In genomic region chr11:65045728-65046127, GRCh38 we compare ENCODE assay signal across 22 cellular contexts. TPM values are rescaled to one million over a fixed set of nuclear protein-coding genes. Genes with fewer than 3 reads are reported as not detected.
DNase-seq lines count a peak whose midpoint lies in the region; ATAC-seq, FAIRE-seq and TF ChIP-seq lines count a peak whose summit lies in the region.
"Had no signal": no experiment of that assay in that cellular context is flagged by ENCODE, and none has a peak within 500 bp of the region (broad histone marks: within the 10 kb centered on the region; RNA-seq: fewer than 3 reads in every experiment).

No MANE protein-coding gene starts in this region.

- peaks cover 0 to 24% (median 4%) of the 10 kb centered on the region in 9 donors for H3K36me3 ChIP-seq in heart right ventricle
- no peaks in the 10 kb centered on the region for H3K36me3 ChIP-seq in GM23338 (ENCODE audit: insufficient read depth)
- peaks cover 27% of the 10 kb centered on the region; the same call in 2 of the 3 replicates for H3K36me3 ChIP-seq in K562 (ENCODE audit: control insufficient read depth, insufficient read depth, low read length)
- H3K36me3 ChIP-seq in testis (ENCODE audit: low read depth, missing control alignments) = no peaks in the 10 kb centered on the region
- H3K36me3 ChIP-seq in adrenal gland (replicated peaks in 1 of 2) = no peaks in the 10 kb centered on the region
- peaks cover 8% of the 10 kb centered on the region for H3K36me3 ChIP-seq in suprapubic skin

- intact Hi-C loops in Right ventricle myocardium inferior (cut with DNase I) (no loop called here), heart right ventricle (cut with DNase I) (loop anchor here in 1 of 10 donors (5.0 kb wide), 1 partner anchor 42 kb away; a partner anchor contains a TSS), K562 (cut with micrococcal nuclease) (no loop called here), testis (cut with DNase I; ENCODE audit: low total_unique reads) (no loop called here), adrenal gland (cut with DNase I) (no loop called here)

- BruUV-seq in K562 (replicated peaks; lab: Mats Ljungman, UMichigan) = no TSS peak

- TF ChIP-seq POLR2A in K562 (conservative IDR thresholded peaks at IDR 0.05) (no peak), testis (IDR thresholded peaks at IDR 0.05) (no peak), adrenal gland (IDR thresholded peaks at IDR 0.05) (no peak), suprapubic skin (IDR thresholded peaks at IDR 0.05) (no peak)

- peaks cover 11% of the 10 kb centered on the region for H4K20me1 ChIP-seq in GM23338 (replicated peaks; ENCODE audit: insufficient read depth)
- no peaks in the 10 kb centered on the region; the same call in 1 of the 2 replicates for H4K20me1 ChIP-seq in K562 (replicated peaks; ENCODE audit: control insufficient read depth, insufficient read depth, low read length)

- H3K79me2 ChIP-seq in GM23338 (replicated peaks; ENCODE audit: insufficient read depth) = peaks cover 18% of the 10 kb centered on the region
- H3K79me2 ChIP-seq in K562 (ENCODE audit: control insufficient read depth, insufficient read depth, low read length) = peaks cover 24% of the 10 kb centered on the region

- no peaks in the 10 kb centered on the region for H3K9me3 ChIP-seq in heart right ventricle
- no peaks in the 10 kb centered on the region for H3K9me3 ChIP-seq in K562 (replicated peaks; ENCODE audit: control insufficient read depth, insufficient read depth, low read depth, low read length)
- H3K9me3 ChIP-seq in testis = no peaks in the 10 kb centered on the region
- H3K9me3 ChIP-seq in adrenal gland (replicated peaks in 1 of 3) = no peaks in the 10 kb centered on the region
- H3K9me3 ChIP-seq in suprapubic skin = no peaks in the 10 kb centered on the region
- H3K9me3 ChIP-seq: A549 had no signal

- H3K27me3 ChIP-seq in heart right ventricle = no peaks in the 10 kb centered on the region
- peaks cover 7% of the 10 kb centered on the region; the same call in 1 of the 2 replicates for H3K27me3 ChIP-seq in GM23338 (ENCODE audit: insufficient read depth)
- H3K27me3 ChIP-seq in K562 (ENCODE audit: control insufficient read depth in 2 of 2, insufficient read depth in 2 of 2, low read length in 2 of 2) = no peaks in the 10 kb centered on the region
- no peaks in the 10 kb centered on the region for H3K27me3 ChIP-seq in testis
- no peaks in the 10 kb centered on the region for H3K27me3 ChIP-seq in adrenal gland
- no peaks in the 10 kb centered on the region for H3K27me3 ChIP-seq in suprapubic skin

- peaks cover 17% of the 10 kb centered on the region for H3K4me1 Mint-ChIP-seq in GM23338

- H3K4me3 ChIP-seq in heart right ventricle = no peak overlapping the region
- H3K4me3 ChIP-seq in GM23338 = no peak overlapping the region
- H3K4me3 ChIP-seq in K562 = no peak overlapping the region
- no peak overlapping the region for H3K4me3 ChIP-seq in testis
- no peak overlapping the region for H3K4me3 ChIP-seq in adrenal gland
- no peak overlapping the region for H3K4me3 ChIP-seq in suprapubic skin
- H3K4me3 ChIP-seq: A549, GM12878 had no signal

- TF ChIP-seq EP300 in K562 (IDR thresholded peaks at IDR 0.05; ENCODE audit: low read length) = no peak
- no peak for TF ChIP-seq EP300 in suprapubic skin (IDR thresholded peaks at IDR 0.05)

- H2AFZ ChIP-seq in GM23338 (no peak overlapping the region), K562 (ENCODE audit: low read depth, low read length) (no peak overlapping the region)

- peak; percentile 2 for DNase-seq in Right ventricle myocardium inferior (ENCODE audit: missing footprints)
- DNase-seq in heart right ventricle = no peak
- peak; percentile 28 for DNase-seq in GM23338 (ENCODE audit: low spot score)
- DNase-seq in K562 (ENCODE audit: extremely low read depth in 1 of 4, low spot score in 3 of 4) = no peak
- DNase-seq in testis = no peak
- DNase-seq in adrenal gland = no peak
- DNase-seq in suprapubic skin (ENCODE audit: low spot score in 2 of 2) = no peak
- DNase-seq: AML-193; Calu3; CD8-positive, alpha-beta T cell; DMS 273 treated with DMSO at 0.1 percent for 48 hours; DMS53; DND-41; EL; HCEC 1CT; IMR-90; KBM-7 had no signal

- no peak overlapping the region for H3K27ac ChIP-seq in heart right ventricle
- H3K27ac ChIP-seq in GM23338 (ENCODE audit: low read depth) = no peak overlapping the region
- H3K27ac ChIP-seq in K562 (ENCODE audit: extremely low read depth, low read depth, low read length) = no peak overlapping the region
- no peak overlapping the region for H3K27ac ChIP-seq in testis
- no peak overlapping the region for H3K27ac ChIP-seq in adrenal gland
- no peak overlapping the region for H3K27ac ChIP-seq in suprapubic skin
- H3K27ac ChIP-seq: A549 had no signal

- H3K9me3 Mint-ChIP-seq in GM23338 = no peaks in the 10 kb centered on the region
- H3K9me3 Mint-ChIP-seq: CD8-positive, alpha-beta T cell had no signal

- H3K4me1 ChIP-seq in heart right ventricle (peaks cover 0 to 51% (median 24%) of the 10 kb centered on the region in 9 donors), GM23338 (ENCODE audit: insufficient read depth) (peaks cover 3% of the 10 kb centered on the region; the same call in 1 of the 2 replicates), K562 (replicated peaks in 1 of 2; ENCODE audit: control insufficient read depth in 2 of 2, insufficient read depth in 2 of 2, low read length in 2 of 2) (peaks cover 6 to 60% of the 10 kb centered on the region in 2 experiments; a peak in 4 of 5 replicates), testis (peaks cover 6% of the 10 kb centered on the region), adrenal gland (replicated peaks in 1 of 2) (peaks cover 0 to 26% of the 10 kb centered on the region in 2 donors), suprapubic skin (peaks cover 40% of the 10 kb centered on the region)

- FAIRE-seq in K562 (lab: Jason Lieb, UNC) = no peak
- FAIRE-seq: A549, GM12878 had no signal

- ATAC-seq in Right ventricle myocardium inferior (no peak), heart right ventricle (no peak), GM23338 (no peak), K562 (no peak)
- ATAC-seq: A549; CD8-positive, alpha-beta T cell; GM12878 had no signal

- H3K9me2 ChIP-seq in GM23338 (ENCODE audit: insufficient read depth) = no peaks in the 10 kb centered on the region

- H3K4me2 ChIP-seq in GM23338 = no peak overlapping the region
- no peak overlapping the region for H3K4me2 ChIP-seq in K562 (ENCODE audit: insufficient read depth, low read length)
- H3K4me2 ChIP-seq: A549 had no signal

- H3K36me3 Mint-ChIP-seq in GM23338 (ENCODE audit: low read depth) = peaks cover 17% of the 10 kb centered on the region

- no peak overlapping the region for H3K27ac Mint-ChIP-seq in GM23338

- 0 out of 2 replicates have a peak, but pooled peaks cover 6% of the 10 kb centered on the region for H3F3A ChIP-seq in GM23338 (replicated peaks; ENCODE audit: low read depth)

- H3K9me1 ChIP-seq in K562 (ENCODE audit: control insufficient read depth, insufficient read depth, low read length) = no peaks in the 10 kb centered on the region

- CTCF ChIA-PET in K562 (lab: Yijun Ruan, JAX; ENCODE audit: low intra/inter-chr PET ratio) = no interaction called here

- peaks cover 8% of the 10 kb centered on the region for H3K27me3 Mint-ChIP-seq in GM23338 (ENCODE audit: insufficient read depth, low read depth, poor library complexity)

- POLR2A ChIA-PET in K562 (lab: Yijun Ruan, JAX) = interaction anchor here (0.6 to 1.2 kb wide), 3 partner anchors 17 to 454 kb away, joined by 3 to 4 read pairs (median 3); partner anchors contain the start of gene MALAT1

- TF ChIP-seq CTCF in heart right ventricle (IDR thresholded peaks at IDR 0.05) (no peak), GM23338 (conservative IDR thresholded peaks at IDR 0.05; ENCODE audit: low read depth in 2 of 2) (no peak), K562 (IDR thresholded peaks at IDR 0.05 in 2 of 3, conservative IDR thresholded peaks at IDR 0.05 in 1 of 3; ENCODE audit: insufficient read depth in 2 of 3, low read depth in 1 of 3, low read length in 3 of 3) (no peak), testis (IDR thresholded peaks at IDR 0.05) (no peak), adrenal gland (IDR thresholded peaks at IDR 0.05) (no peak), suprapubic skin (IDR thresholded peaks at IDR 0.05) (no peak)

- H3K9ac ChIP-seq in K562 (ENCODE audit: insufficient read depth in 1 of 2, low read depth in 2 of 2, low read length in 2 of 2) = peak overlapping the region in 1 of 2 experiments; percentile 83; a peak in 2 of 4 replicates

- H3K4me3 Mint-ChIP-seq in GM23338 = no peak overlapping the region

- TF ChIP-seq RAD21 in K562 (CRISPR knock-in tag; conservative IDR thresholded peaks at IDR 0.05 in 1 of 2, IDR thresholded peaks at IDR 0.05 in 1 of 2) = no peak

- 85 to 92% methylated on average over 7 of the region's 7 CpGs for WGBS in heart right ventricle, 2 donors
- WGBS in K562 (ENCODE audit: insufficient coverage, low coverage, missing lambda C conversion rate) = 86% methylated on average over 7 of the region's 7 CpGs
- WGBS in testis, 2 donors = 91 to 97% methylated on average over 5 to 7 of the region's 7 CpGs
- 85 to 95% (median 89%) methylated on average over 6 to 7 of the region's 7 CpGs for WGBS in adrenal gland, 4 donors
- 93% methylated on average over 5 of the region's 7 CpGs for WGBS in suprapubic skin

- in situ Hi-C loops in K562 (cut with MboI) = no loop called here

RNA-seq across cellular contexts. Expression of gene SAC3D1, which starts 4.7 kb away (rescaled TPM):
- total RNA-seq in Right ventricle myocardium inferior (7.5 TPM), heart right ventricle (1 to 10 TPM; 3.8 to 9.3 (median 4.8) TPM), K562 (2014; rRNA removed) (21.2 and 27.0 TPM in 2 replicates), K562 (2014; rRNA removed; fragmentation: Illumina TruSeq; extraction: Trizol) (2.4 and 5.1 TPM in 2 replicates), K562 (2015; rRNA removed; fragmentation: Illumina TruSeq; extraction: Trizol) (14.8 and 17.0 TPM in 2 replicates), K562 (2021) (35.2 and 35.7 TPM in 2 replicates), testis (10 to 100 TPM; 40.5 to 41.0 TPM), adrenal gland (10 to 100 TPM in 7 of 8 donors, 1 to 10 TPM in 1; 9.9 to 23.6 (median 16.1) TPM), suprapubic skin (10 to 100 TPM in 3 of 4 donors, 1 to 10 TPM in 1; 8.7 to 16.5 (median 12.4) TPM)
- polyA plus RNA-seq in heart right ventricle (10 to 100 TPM in 1 of 2 donors, 1 to 10 TPM in 1; 4.7 to 17.3 TPM), GM23338 (2016; fragmentation: Nextera tagmentation; extraction: Ambion mirVana) (21.6 and 21.8 TPM in 2 replicates), K562 (2011; rRNA removed) (5.8 and 7.6 TPM in 2 replicates), K562 (2014; fragmentation: Illumina TruSeq; extraction: Trizol) (4.0 and 9.0 TPM in 2 replicates), K562 (2014; fragmentation: Nextera tagmentation; extraction: Ambion mirVana) (under 1 TPM; 0.20 to 0.80 TPM), K562 (2014; rRNA removed) (23.8 and 25.4 TPM in 2 replicates), testis (ENCODE audit: insufficient read depth, low read depth, low replicate concordance) (63.5 TPM), adrenal gland (10 to 100 TPM in 1 of 3 donors, 1 to 10 TPM in 2; 4.4 to 10.1 (median 7.5) TPM)
- total RNA-seq in GM23338 (2014; rRNA removed; shearing (Covaris generic)) = 30.3 and 31.1 TPM in 2 replicates
- 3.9 and 9.1 TPM in 2 replicates for total RNA-seq in K562 (2011; cell fraction: chromatin; rRNA removed; ENCODE audit: low replicate concordance)
- 11.5 and 16.6 TPM in 2 replicates for total RNA-seq in K562 (2011; cell fraction: nucleolus; rRNA removed)
- total RNA-seq in K562 (2011; cell fraction: nucleoplasm; rRNA removed) = 7.3 and 7.9 TPM in 2 replicates
- 13.3 and 46.2 TPM in 2 replicates for polyA plus RNA-seq in K562 (2011; cell fraction: cytosol; rRNA removed)
- polyA plus RNA-seq in K562 (2011; cell fraction: nucleus; rRNA removed) = 9.3 and 12.1 TPM in 2 replicates
- polyA plus RNA-seq in K562 (2012) = 19.9 and 22.1 TPM in 2 replicates
- 5.2 TPM in 2 replicates for polyA minus RNA-seq in K562 (2011; rRNA and poly(A)+ RNA removed)
- 11.6 and 16.2 TPM in 2 replicates for polyA minus RNA-seq in K562 (2011; cell fraction: cytosol; rRNA and poly(A)+ RNA removed)
- polyA minus RNA-seq in K562 (2011; cell fraction: nucleus; rRNA and poly(A)+ RNA removed) = 2.8 and 4.6 TPM in 2 replicates

RNA-seq across cellular contexts. Expression of gene NAALADL1, which starts 12.6 kb away (rescaled TPM):
- total RNA-seq in Right ventricle myocardium inferior (3.4 TPM), heart right ventricle (1 to 10 TPM; 2.1 to 6.8 (median 3.7) TPM), K562 (2014; rRNA removed) (0.16 TPM in 1 of 2 replicates, not detected in the other), K562 (2014; rRNA removed; fragmentation: Illumina TruSeq; extraction: Trizol) (not detected in 2 replicates), K562 (2015; rRNA removed; fragmentation: Illumina TruSeq; extraction: Trizol) (0.07 TPM in 1 of 2 replicates, not detected in the other), K562 (2021) (0.22 and 0.38 TPM in 2 replicates), testis (10 to 100 TPM; 16.5 to 18.1 TPM), adrenal gland (10 to 100 TPM in 2 of 8 donors, 1 to 10 TPM in 6; 1.3 to 15.7 (median 5.5) TPM), suprapubic skin (1 to 10 TPM; 2.7 to 8.3 (median 5.1) TPM)
- polyA plus RNA-seq in heart right ventricle (1 to 10 TPM; 8.1 to 9.1 TPM), GM23338 (2016; fragmentation: Nextera tagmentation; extraction: Ambion mirVana) (8.0 and 11.1 TPM in 2 replicates), K562 (2011; rRNA removed) (0.06 and 0.16 TPM in 2 replicates), K562 (2014; fragmentation: Illumina TruSeq; extraction: Trizol) (0.27 and 0.29 TPM in 2 replicates), K562 (2014; fragmentation: Nextera tagmentation; extraction: Ambion mirVana) (not detected), K562 (2014; rRNA removed) (0.07 and 0.72 TPM in 2 replicates), testis (ENCODE audit: insufficient read depth, low read depth, low replicate concordance) (16.0 TPM), adrenal gland (10 to 100 TPM in 1 of 3 donors, 1 to 10 TPM in 2; 2.5 to 11.0 (median 8.7) TPM)
- 11.0 and 13.7 TPM in 2 replicates for total RNA-seq in GM23338 (2014; rRNA removed; shearing (Covaris generic))
- total RNA-seq in K562 (2011; cell fraction: chromatin; rRNA removed; ENCODE audit: low replicate concordance) = 0.53 and 3.3 TPM in 2 replicates
- 0.53 and 1.8 TPM in 2 replicates for total RNA-seq in K562 (2011; cell fraction: nucleolus; rRNA removed)
- 0.73 TPM in 1 of 2 replicates, not detected in the other for total RNA-seq in K562 (2011; cell fraction: nucleoplasm; rRNA removed)
- polyA plus RNA-seq in K562 (2011; cell fraction: cytosol; rRNA removed) = 0.19 and 0.24 TPM in 2 replicates
- 1.5 and 2.6 TPM in 2 replicates for polyA plus RNA-seq in K562 (2011; cell fraction: nucleus; rRNA removed)
- 0.40 and 1.3 TPM in 2 replicates for polyA plus RNA-seq in K562 (2012)
- 0.06 TPM in 1 of 2 replicates, not detected in the other for polyA minus RNA-seq in K562 (2011; rRNA and poly(A)+ RNA removed)
- polyA minus RNA-seq in K562 (2011; cell fraction: cytosol; rRNA and poly(A)+ RNA removed) = not detected in 2 replicates
- polyA minus RNA-seq in K562 (2011; cell fraction: nucleus; rRNA and poly(A)+ RNA removed) = 0.27 TPM in 1 of 2 replicates, not detected in the other
- total RNA-seq: Calu3, G401, H4, HT1080 had no signal
- polyA plus RNA-seq: A549 had no signal

RNA-seq across cellular contexts. Expression of gene SNX15, which starts 18.5 kb away (rescaled TPM):
- total RNA-seq in Right ventricle myocardium inferior (18.3 TPM), heart right ventricle (10 to 100 TPM; 11.4 to 21.8 (median 15.2) TPM), K562 (2014; rRNA removed) (18.3 and 33.3 TPM in 2 replicates), K562 (2014; rRNA removed; fragmentation: Illumina TruSeq; extraction: Trizol) (6.9 and 8.3 TPM in 2 replicates), K562 (2015; rRNA removed; fragmentation: Illumina TruSeq; extraction: Trizol) (14.9 and 15.2 TPM in 2 replicates), K562 (2021) (21.3 and 27.8 TPM in 2 replicates), testis (10 to 100 TPM; 17.0 to 22.5 TPM), adrenal gland (10 to 100 TPM; 21.2 to 35.9 (median 23.4) TPM), suprapubic skin (10 to 100 TPM; 12.1 to 30.9 (median 24.2) TPM)
- polyA plus RNA-seq in heart right ventricle (10 to 100 TPM; 14.7 to 23.2 TPM), GM23338 (2016; fragmentation: Nextera tagmentation; extraction: Ambion mirVana) (13.0 and 13.6 TPM in 2 replicates), K562 (2011; rRNA removed) (4.5 and 13.3 TPM in 2 replicates), K562 (2014; fragmentation: Illumina TruSeq; extraction: Trizol) (20.1 and 24.7 TPM in 2 replicates), K562 (2014; fragmentation: Nextera tagmentation; extraction: Ambion mirVana) (1 to 10 TPM; 1.8 to 2.8 TPM), K562 (2014; rRNA removed) (18.2 and 19.5 TPM in 2 replicates), testis (ENCODE audit: insufficient read depth, low read depth, low replicate concordance) (15.6 TPM), adrenal gland (10 to 100 TPM; 16.4 to 22.0 (median 18.7) TPM)
- total RNA-seq in GM23338 (2014; rRNA removed; shearing (Covaris generic)) = 15.6 and 21.4 TPM in 2 replicates
- total RNA-seq in K562 (2011; cell fraction: chromatin; rRNA removed; ENCODE audit: low replicate concordance) = 4.7 and 12.8 TPM in 2 replicates
- 7.2 and 8.0 TPM in 2 replicates for total RNA-seq in K562 (2011; cell fraction: nucleolus; rRNA removed)
- 6.2 and 10.2 TPM in 2 replicates for total RNA-seq in K562 (2011; cell fraction: nucleoplasm; rRNA removed)
- 14.2 and 17.5 TPM in 2 replicates for polyA plus RNA-seq in K562 (2011; cell fraction: cytosol; rRNA removed)
- 8.0 and 14.9 TPM in 2 replicates for polyA plus RNA-seq in K562 (2011; cell fraction: nucleus; rRNA removed)
- polyA plus RNA-seq in K562 (2012) = 20.3 and 31.1 TPM in 2 replicates
- 1.9 and 3.4 TPM in 2 replicates for polyA minus RNA-seq in K562 (2011; rRNA and poly(A)+ RNA removed)
- polyA minus RNA-seq in K562 (2011; cell fraction: cytosol; rRNA and poly(A)+ RNA removed) = 12.6 and 14.8 TPM in 2 replicates
- polyA minus RNA-seq in K562 (2011; cell fraction: nucleus; rRNA and poly(A)+ RNA removed) = 2.3 and 4.2 TPM in 2 replicates

RNA-seq across cellular contexts. Expression of gene ARL2, which starts 31.8 kb away (rescaled TPM):
- 131 TPM for total RNA-seq in Right ventricle myocardium inferior
- total RNA-seq in heart right ventricle = 100 to 1,000 TPM in 9 of 10 donors, 10 to 100 TPM in 1; 92.6 to 144 (median 117) TPM
- polyA plus RNA-seq in heart right ventricle = 100 to 1,000 TPM; 115 to 157 TPM
- total RNA-seq in GM23338 (2014; rRNA removed; shearing (Covaris generic)) = 170 and 193 TPM in 2 replicates
- 216 and 236 TPM in 2 replicates for polyA plus RNA-seq in GM23338 (2016; fragmentation: Nextera tagmentation; extraction: Ambion mirVana)
- total RNA-seq in K562 (2011; cell fraction: chromatin; rRNA removed; ENCODE audit: low replicate concordance) = 9.7 and 25.1 TPM in 2 replicates
- 32.9 and 34.2 TPM in 2 replicates for total RNA-seq in K562 (2011; cell fraction: nucleolus; rRNA removed)
- 26.7 and 29.8 TPM in 2 replicates for total RNA-seq in K562 (2011; cell fraction: nucleoplasm; rRNA removed)
- total RNA-seq in K562 (2014; rRNA removed) = 141 and 204 TPM in 2 replicates
- 39.9 and 48.4 TPM in 2 replicates for total RNA-seq in K562 (2014; rRNA removed; fragmentation: Illumina TruSeq; extraction: Trizol)
- 88.1 and 90.6 TPM in 2 replicates for total RNA-seq in K562 (2015; rRNA removed; fragmentation: Illumina TruSeq; extraction: Trizol)
- total RNA-seq in K562 (2021) = 101 and 112 TPM in 2 replicates
- polyA plus RNA-seq in K562 (2011; rRNA removed) = 114 and 171 TPM in 2 replicates
- 207 and 325 TPM in 2 replicates for polyA plus RNA-seq in K562 (2011; cell fraction: cytosol; rRNA removed)
- 69.0 and 81.0 TPM in 2 replicates for polyA plus RNA-seq in K562 (2011; cell fraction: nucleus; rRNA removed)
- polyA plus RNA-seq in K562 (2012) = 121 and 156 TPM in 2 replicates
- 92.2 and 138 TPM in 2 replicates for polyA plus RNA-seq in K562 (2014; fragmentation: Illumina TruSeq; extraction: Trizol)
- polyA plus RNA-seq in K562 (2014; fragmentation: Nextera tagmentation; extraction: Ambion mirVana) = 10 to 100 TPM in 1 of 2 experiments, 1 to 10 TPM in 1; 5.7 to 32.6 TPM
- 154 and 169 TPM in 2 replicates for polyA plus RNA-seq in K562 (2014; rRNA removed)
- 33.6 and 35.6 TPM in 2 replicates for polyA minus RNA-seq in K562 (2011; rRNA and poly(A)+ RNA removed)
- 46.1 and 90.9 TPM in 2 replicates for polyA minus RNA-seq in K562 (2011; cell fraction: cytosol; rRNA and poly(A)+ RNA removed)
- 9.3 and 19.7 TPM in 2 replicates for polyA minus RNA-seq in K562 (2011; cell fraction: nucleus; rRNA and poly(A)+ RNA removed)
- total RNA-seq in testis = 100 to 1,000 TPM; 127 to 154 TPM
- 235 TPM for polyA plus RNA-seq in testis (ENCODE audit: insufficient read depth, low read depth, low replicate concordance)
- 100 to 1,000 TPM in 5 of 8 donors, 10 to 100 TPM in 3; 81.0 to 231 (median 112) TPM for total RNA-seq in adrenal gland
- 100 to 1,000 TPM in 2 of 3 donors, 10 to 100 TPM in 1; 66.5 to 151 (median 128) TPM for polyA plus RNA-seq in adrenal gland
- total RNA-seq in suprapubic skin = 10 to 100 TPM; 67.8 to 91.3 (median 87.8) TPM

RNA-seq across cellular contexts. Expression of gene CDCA5, which starts 38.1 kb away (rescaled TPM):
- total RNA-seq in Right ventricle myocardium inferior (1.7 TPM), heart right ventricle (1 to 10 TPM in 5 of 10 donors, under 1 TPM in 5; 0.50 to 5.3 (median 1.0) TPM), K562 (2014; rRNA removed) (64.6 and 70.3 TPM in 2 replicates), K562 (2014; rRNA removed; fragmentation: Illumina TruSeq; extraction: Trizol) (48.2 and 50.0 TPM in 2 replicates), K562 (2015; rRNA removed; fragmentation: Illumina TruSeq; extraction: Trizol) (66.1 and 68.2 TPM in 2 replicates), K562 (2021) (89.9 and 94.3 TPM in 2 replicates), testis (10 to 100 TPM; 28.5 to 50.9 TPM), adrenal gland (1 to 10 TPM in 6 of 8 donors, under 1 TPM in 2; 0.35 to 2.7 (median 1.4) TPM), suprapubic skin (1 to 10 TPM in 3 of 4 donors, under 1 TPM in 1; 0.91 to 6.8 (median 1.4) TPM)
- polyA plus RNA-seq in heart right ventricle (under 1 TPM; 0.45 to 0.80 TPM), GM23338 (2016; fragmentation: Nextera tagmentation; extraction: Ambion mirVana) (53.3 and 64.9 TPM in 2 replicates), K562 (2011; rRNA removed) (50.5 and 51.8 TPM in 2 replicates), K562 (2014; fragmentation: Illumina TruSeq; extraction: Trizol) (83.2 and 85.1 TPM in 2 replicates), K562 (2014; fragmentation: Nextera tagmentation; extraction: Ambion mirVana) (10 to 100 TPM; 18.9 to 25.5 TPM), K562 (2014; rRNA removed) (85.2 and 86.6 TPM in 2 replicates), testis (ENCODE audit: insufficient read depth, low read depth, low replicate concordance) (93.3 TPM), adrenal gland (1 to 10 TPM in 1 of 3 donors, under 1 TPM in 2; 0.40 to 1.6 (median 0.88) TPM)
- total RNA-seq in GM23338 (2014; rRNA removed; shearing (Covaris generic)) = 63.3 and 70.9 TPM in 2 replicates
- total RNA-seq in K562 (2011; cell fraction: chromatin; rRNA removed; ENCODE audit: low replicate concordance) = 44.4 and 82.3 TPM in 2 replicates
- total RNA-seq in K562 (2011; cell fraction: nucleolus; rRNA removed) = 55.5 and 58.2 TPM in 2 replicates
- 49.6 and 60.0 TPM in 2 replicates for total RNA-seq in K562 (2011; cell fraction: nucleoplasm; rRNA removed)
- 51.8 and 53.4 TPM in 2 replicates for polyA plus RNA-seq in K562 (2011; cell fraction: cytosol; rRNA removed)
- 63.3 and 73.2 TPM in 2 replicates for polyA plus RNA-seq in K562 (2011; cell fraction: nucleus; rRNA removed)
- polyA plus RNA-seq in K562 (2012) = 60.2 and 62.5 TPM in 2 replicates
- 30.9 and 32.5 TPM in 2 replicates for polyA minus RNA-seq in K562 (2011; rRNA and poly(A)+ RNA removed)
- 23.9 and 30.4 TPM in 2 replicates for polyA minus RNA-seq in K562 (2011; cell fraction: cytosol; rRNA and poly(A)+ RNA removed)
- 20.5 and 31.7 TPM in 2 replicates for polyA minus RNA-seq in K562 (2011; cell fraction: nucleus; rRNA and poly(A)+ RNA removed)

Comparison
In these comparisons a context has a peak if more than half of its experiments do, and no peak if none do; other contexts are left out.
1. DNase-seq: peak in Right ventricle myocardium inferior (single experiment) and GM23338 (single experiment); none in heart right ventricle (0 of 2), K562 (0 of 4), testis (single experiment), adrenal gland (0 of 7) and suprapubic skin (0 of 2).